Comparison of ENCODE assay signal across 1 cellular context in the genomic region with DNA sequence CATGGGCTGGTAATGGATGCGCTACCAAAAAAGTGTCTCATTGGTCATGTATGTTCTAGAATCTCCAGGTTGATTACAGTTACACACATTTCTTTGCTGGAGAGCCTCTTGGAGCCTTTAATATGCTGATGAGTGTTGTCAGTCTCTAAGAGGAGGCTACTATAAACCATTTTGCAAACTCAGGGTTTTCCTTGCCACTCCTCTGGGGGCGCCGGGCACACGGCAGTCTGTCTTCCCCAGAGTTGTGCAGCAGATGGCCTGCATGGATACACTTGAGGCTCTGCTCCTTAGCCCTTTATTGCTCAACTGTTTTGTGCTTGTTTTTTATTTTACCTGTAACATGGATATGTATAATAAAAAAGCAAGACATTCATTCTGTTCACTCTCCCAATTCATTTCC.
TF ChIP-seq lines count a peak whose summit lies in the region.

No MANE protein-coding gene starts in this region.

TF ChIP-seq in HepG2, 621 proteins besides CTCF, POLR2A, EP300 and RAD21 (continued from another document):
- TF ChIP-seq, protein P1, sequence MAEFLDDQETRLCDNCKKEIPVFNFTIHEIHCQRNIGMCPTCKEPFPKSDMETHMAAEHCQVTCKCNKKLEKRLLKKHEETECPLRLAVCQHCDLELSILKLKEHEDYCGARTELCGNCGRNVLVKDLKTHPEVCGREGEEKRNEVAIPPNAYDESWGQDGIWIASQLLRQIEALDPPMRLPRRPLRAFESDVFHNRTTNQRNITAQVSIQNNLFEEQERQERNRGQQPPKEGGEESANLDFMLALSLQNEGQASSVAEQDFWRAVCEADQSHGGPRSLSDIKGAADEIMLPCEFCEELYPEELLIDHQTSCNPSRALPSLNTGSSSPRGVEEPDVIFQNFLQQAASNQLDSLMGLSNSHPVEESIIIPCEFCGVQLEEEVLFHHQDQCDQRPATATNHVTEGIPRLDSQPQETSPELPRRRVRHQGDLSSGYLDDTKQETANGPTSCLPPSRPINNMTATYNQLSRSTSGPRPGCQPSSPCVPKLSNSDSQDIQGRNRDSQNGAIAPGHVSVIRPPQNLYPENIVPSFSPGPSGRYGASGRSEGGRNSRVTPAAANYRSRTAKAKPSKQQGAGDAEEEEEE (CRISPR knock-in tag; IDR thresholded peaks at IDR 0.05; ENCODE audit: borderline replicate concordance), result no peak
- TF ChIP-seq MAFK (conservative IDR thresholded peaks at IDR 0.05 in 1 of 2, IDR thresholded peaks at IDR 0.05 in 1 of 2; ENCODE audit: low read length in 2 of 2) (peak; percentile 30 to 68; a peak in 3 of 4 replicates), MAFF (IDR thresholded peaks at IDR 0.05; ENCODE audit: low read depth, low read length) (peak; percentile 44; the same call in 1 of the 2 replicates), ZNF143 (CRISPR knock-in tag; IDR thresholded peaks at IDR 0.05) (no peak), NR3C1 (CRISPR knock-in tag; IDR thresholded peaks at IDR 0.05) (no peak), ZEB1 (IDR thresholded peaks at IDR 0.05; ENCODE audit: insufficient replicate concordance, low read depth) (no peak)
- TF ChIP-seq, protein P2, sequence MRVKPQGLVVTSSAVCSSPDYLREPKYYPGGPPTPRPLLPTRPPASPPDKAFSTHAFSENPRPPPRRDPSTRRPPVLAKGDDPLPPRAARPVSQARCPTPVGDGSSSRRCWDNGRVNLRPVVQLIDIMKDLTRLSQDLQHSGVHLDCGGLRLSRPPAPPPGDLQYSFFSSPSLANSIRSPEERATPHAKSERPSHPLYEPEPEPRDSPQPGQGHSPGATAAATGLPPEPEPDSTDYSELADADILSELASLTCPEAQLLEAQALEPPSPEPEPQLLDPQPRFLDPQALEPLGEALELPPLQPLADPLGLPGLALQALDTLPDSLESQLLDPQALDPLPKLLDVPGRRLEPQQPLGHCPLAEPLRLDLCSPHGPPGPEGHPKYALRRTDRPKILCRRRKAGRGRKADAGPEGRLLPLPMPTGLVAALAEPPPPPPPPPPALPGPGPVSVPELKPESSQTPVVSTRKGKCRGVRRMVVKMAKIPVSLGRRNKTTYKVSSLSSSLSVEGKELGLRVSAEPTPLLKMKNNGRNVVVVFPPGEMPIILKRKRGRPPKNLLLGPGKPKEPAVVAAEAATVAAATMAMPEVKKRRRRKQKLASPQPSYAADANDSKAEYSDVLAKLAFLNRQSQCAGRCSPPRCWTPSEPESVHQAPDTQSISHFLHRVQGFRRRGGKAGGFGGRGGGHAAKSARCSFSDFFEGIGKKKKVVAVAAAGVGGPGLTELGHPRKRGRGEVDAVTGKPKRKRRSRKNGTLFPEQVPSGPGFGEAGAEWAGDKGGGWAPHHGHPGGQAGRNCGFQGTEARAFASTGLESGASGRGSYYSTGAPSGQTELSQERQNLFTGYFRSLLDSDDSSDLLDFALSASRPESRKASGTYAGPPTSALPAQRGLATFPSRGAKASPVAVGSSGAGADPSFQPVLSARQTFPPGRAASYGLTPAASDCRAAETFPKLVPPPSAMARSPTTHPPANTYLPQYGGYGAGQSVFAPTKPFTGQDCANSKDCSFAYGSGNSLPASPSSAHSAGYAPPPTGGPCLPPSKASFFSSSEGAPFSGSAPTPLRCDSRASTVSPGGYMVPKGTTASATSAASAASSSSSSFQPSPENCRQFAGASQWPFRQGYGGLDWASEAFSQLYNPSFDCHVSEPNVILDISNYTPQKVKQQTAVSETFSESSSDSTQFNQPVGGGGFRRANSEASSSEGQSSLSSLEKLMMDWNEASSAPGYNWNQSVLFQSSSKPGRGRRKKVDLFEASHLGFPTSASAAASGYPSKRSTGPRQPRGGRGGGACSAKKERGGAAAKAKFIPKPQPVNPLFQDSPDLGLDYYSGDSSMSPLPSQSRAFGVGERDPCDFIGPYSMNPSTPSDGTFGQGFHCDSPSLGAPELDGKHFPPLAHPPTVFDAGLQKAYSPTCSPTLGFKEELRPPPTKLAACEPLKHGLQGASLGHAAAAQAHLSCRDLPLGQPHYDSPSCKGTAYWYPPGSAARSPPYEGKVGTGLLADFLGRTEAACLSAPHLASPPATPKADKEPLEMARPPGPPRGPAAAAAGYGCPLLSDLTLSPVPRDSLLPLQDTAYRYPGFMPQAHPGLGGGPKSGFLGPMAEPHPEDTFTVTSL (CRISPR knock-in tag; IDR thresholded peaks at IDR 0.05; ENCODE audit: borderline replicate concordance), result no peak
